In genomic region chr6:12243169-12243568, GRCh38 we compare ENCODE assay signal across 34 cellular contexts. TPM values are rescaled to one million over a fixed set of nuclear protein-coding genes. Genes with fewer than 3 reads are reported as not detected.
A peak's percentile ranks its signal among the peaks of the same experiment; 100 is the strongest.
DNase-seq lines count a peak whose midpoint lies in the region; ATAC-seq and TF ChIP-seq lines count a peak whose summit lies in the region.
"Had no signal": no experiment of that assay in that cellular context is flagged by ENCODE, and none has a peak within 500 bp of the region (broad histone marks: within the 10 kb centered on the region; RNA-seq: fewer than 3 reads in every experiment).

No MANE protein-coding gene starts in this region.

- WGBS in right cardiac atrium: 87% methylated on average over 2 of the region's 2 CpGs

- no peaks in the 10 kb centered on the region for H3K9me3 ChIP-seq in HEK293 (ENCODE audit: control insufficient read depth, insufficient read depth, low read depth, low read length)
- no peaks in the 10 kb centered on the region for H3K9me3 ChIP-seq in right cardiac atrium (ENCODE audit: control insufficient read depth, low read length)
- H3K9me3 ChIP-seq: A549, BE2C, BLaER1, Caco-2 had no signal

- peaks cover 12% of the 10 kb centered on the region; the same call in 1 of the 2 replicates for H3K4me1 ChIP-seq in HEK293 (ENCODE audit: control insufficient read depth, insufficient read depth, low read length)
- H3K4me1 ChIP-seq in right cardiac atrium (ENCODE audit: control insufficient read depth, insufficient read depth, low read length): peaks cover 4% of the 10 kb centered on the region
- H3K4me1 ChIP-seq: BE2C, BLaER1 had no signal

- peaks cover 11% of the 10 kb centered on the region for H3K4me1 Mint-ChIP-seq in activated CD4-positive, alpha-beta T cell treated with anti-CD3 and anti-CD28 coated beads, Interleukin-2, amount 10 ng/mL, durations not matched to agents 24 days and 14 days
- peaks cover 18% of the 10 kb centered on the region for H3K4me1 Mint-ChIP-seq in activated T-helper 1 cell treated with anti-CD3 and anti-CD28 coated beads, Interleukin-12 subunit alpha, Interleukin-12 subunit beta, Interleukin-2, Interleukin-4 antibody, amounts not matched to agents 30 ng/mL and 10 ng/mL and 1 ng/mL, durations not matched to agents 14 hours and 24 hours and 36 hours (ENCODE audit: low read depth)
- H3K4me1 Mint-ChIP-seq: B cell; CD4-positive, alpha-beta memory T cell; CD4-positive, CD25-positive, alpha-beta regulatory T cell; CD8-positive, alpha-beta memory T cell had no signal

- CTCF ChIA-PET in HEK293 (lab: Yijun Ruan, JAX): interaction anchor here (1.0 to 2.1 kb wide), 2 partner anchors 12 to 47 kb away, joined by 7 read pairs; partner anchors contain the start of gene EDN1

- ATAC-seq in right cardiac atrium: no peak
- ATAC-seq: A549; CD8-positive, alpha-beta T cell had no signal

- no peak overlapping the region for H3K27ac Mint-ChIP-seq in activated CD4-positive, alpha-beta T cell treated with anti-CD3 and anti-CD28 coated beads, Interleukin-2, amount 10 ng/mL, durations not matched to agents 24 days and 14 days
- no peak overlapping the region for H3K27ac Mint-ChIP-seq in activated T-helper 1 cell treated with anti-CD3 and anti-CD28 coated beads, Interleukin-12 subunit alpha, Interleukin-12 subunit beta, Interleukin-2, Interleukin-4 antibody, amounts not matched to agents 30 ng/mL and 10 ng/mL and 1 ng/mL, durations not matched to agents 14 hours and 24 hours and 36 hours
- H3K27ac Mint-ChIP-seq: B cell; CD4-positive, alpha-beta memory T cell; CD4-positive, alpha-beta T cell; CD4-positive, CD25-positive, alpha-beta regulatory T cell; CD8-positive, alpha-beta memory T cell; CD8-positive, alpha-beta T cell had no signal

- H3K27me3 ChIP-seq in right cardiac atrium (ENCODE audit: control insufficient read depth, insufficient read depth): no peaks in the 10 kb centered on the region
- H3K27me3 ChIP-seq: BE2C; BLaER1; BLaER1 treated with 17β-estradiol and CSF1 and Interleukin-3, amounts not matched to agents 10 nM and 100 nM had no signal

- H3K4me3 ChIP-seq in HEK293 (ENCODE audit: low read depth, low read length) (no peak overlapping the region), right cardiac atrium (ENCODE audit: low read length) (no peak overlapping the region)
- H3K4me3 ChIP-seq: A549; BLaER1; BLaER1 treated with 17β-estradiol and CSF1 and Interleukin-3, amounts not matched to agents 10 nM and 100 nM had no signal

- no peaks in the 10 kb centered on the region for H3K36me3 Mint-ChIP-seq in activated CD4-positive, alpha-beta T cell treated with anti-CD3 and anti-CD28 coated beads, Interleukin-2, amount 10 ng/mL, durations not matched to agents 24 days and 14 days (ENCODE audit: low read depth)
- no peaks in the 10 kb centered on the region for H3K36me3 Mint-ChIP-seq in activated T-helper 1 cell treated with anti-CD3 and anti-CD28 coated beads, Interleukin-12 subunit alpha, Interleukin-12 subunit beta, Interleukin-2, Interleukin-4 antibody, amounts not matched to agents 30 ng/mL and 10 ng/mL and 1 ng/mL, durations not matched to agents 14 hours and 24 hours and 36 hours (ENCODE audit: low read depth)
- H3K36me3 Mint-ChIP-seq: CD14-positive monocyte; CD4-positive, alpha-beta memory T cell; CD4-positive, CD25-positive, alpha-beta regulatory T cell; CD8-positive, alpha-beta memory T cell; CD8-positive, alpha-beta T cell had no signal

- H3K27ac ChIP-seq in HEK293 (ENCODE audit: extremely low read depth, low read depth, low read length) (no peak overlapping the region), epithelial cell of prostate (peak overlapping the region; percentile 81), right cardiac atrium (ENCODE audit: low read length) (no peak overlapping the region)
- H3K27ac ChIP-seq: 22Rv1; A549; BLaER1; BLaER1 treated with 17β-estradiol and CSF1 and Interleukin-3, amounts not matched to agents 10 nM and 100 nM; C4-2B had no signal

- H3K4me3 Mint-ChIP-seq in activated CD4-positive, alpha-beta T cell treated with anti-CD3 and anti-CD28 coated beads, Interleukin-2, amount 10 ng/mL, durations not matched to agents 24 days and 14 days: no peak overlapping the region
- no peak overlapping the region for H3K4me3 Mint-ChIP-seq in activated T-helper 1 cell treated with anti-CD3 and anti-CD28 coated beads, Interleukin-12 subunit alpha, Interleukin-12 subunit beta, Interleukin-2, Interleukin-4 antibody, amounts not matched to agents 30 ng/mL and 10 ng/mL and 1 ng/mL, durations not matched to agents 14 hours and 24 hours and 36 hours
- H3K4me3 Mint-ChIP-seq: B cell; CD14-positive monocyte; CD4-positive, alpha-beta memory T cell; CD4-positive, alpha-beta T cell; CD4-positive, CD25-positive, alpha-beta regulatory T cell; CD8-positive, alpha-beta memory T cell; CD8-positive, alpha-beta T cell had no signal

- no peaks in the 10 kb centered on the region for H3K36me3 ChIP-seq in HEK293 (ENCODE audit: control insufficient read depth in 2 of 2, insufficient read depth in 1 of 2, low read length in 2 of 2)
- H3K36me3 ChIP-seq: BE2C; BLaER1; BLaER1 treated with 17β-estradiol and CSF1 and Interleukin-3, amounts not matched to agents 10 nM and 100 nM had no signal

- POLR2A ChIA-PET in HEK293 (lab: Yijun Ruan, JAX): no interaction called here

- TF ChIP-seq CTCF in HEK293 (tag by site-specific recombination; IDR thresholded peaks at IDR 0.05): no peak

- H3K9me3 Mint-ChIP-seq in activated CD4-positive, alpha-beta T cell treated with anti-CD3 and anti-CD28 coated beads, Interleukin-2, amount 10 ng/mL, durations not matched to agents 24 days and 14 days: peaks cover 3% of the 10 kb centered on the region
- H3K9me3 Mint-ChIP-seq in activated T-helper 1 cell treated with anti-CD3 and anti-CD28 coated beads, Interleukin-12 subunit alpha, Interleukin-12 subunit beta, Interleukin-2, Interleukin-4 antibody, amounts not matched to agents 30 ng/mL and 10 ng/mL and 1 ng/mL, durations not matched to agents 14 hours and 24 hours and 36 hours: peaks cover 4% of the 10 kb centered on the region
- H3K9me3 Mint-ChIP-seq: CD4-positive, alpha-beta memory T cell; CD4-positive, alpha-beta T cell; CD4-positive, CD25-positive, alpha-beta regulatory T cell; CD8-positive, alpha-beta memory T cell; CD8-positive, alpha-beta T cell had no signal

- intact Hi-C loops in activated CD4-positive, alpha-beta T cell treated with anti-CD3 and anti-CD28 coated beads, Interleukin-2, amount 10 ng/mL, durations not matched to agents 24 days and 14 days (cut with micrococcal nuclease): loop anchor here (5.0 kb wide), 1 partner anchor 44 kb away; no protein-coding TSS in a partner anchor
- intact Hi-C loops in activated T-helper 1 cell treated with anti-CD3 and anti-CD28 coated beads, Interleukin-12 subunit alpha, Interleukin-12 subunit beta, Interleukin-2, Interleukin-4 antibody, amounts not matched to agents 30 ng/mL and 10 ng/mL and 1 ng/mL, durations not matched to agents 14 hours and 24 hours and 36 hours (cut with micrococcal nuclease): no loop called here
- intact Hi-C loops in right cardiac atrium (cut with DNase I): no loop called here

- peaks cover 4% of the 10 kb centered on the region for H3K27me3 Mint-ChIP-seq in activated CD4-positive, alpha-beta T cell treated with anti-CD3 and anti-CD28 coated beads, Interleukin-2, amount 10 ng/mL, durations not matched to agents 24 days and 14 days
- peaks cover 6% of the 10 kb centered on the region for H3K27me3 Mint-ChIP-seq in activated T-helper 1 cell treated with anti-CD3 and anti-CD28 coated beads, Interleukin-12 subunit alpha, Interleukin-12 subunit beta, Interleukin-2, Interleukin-4 antibody, amounts not matched to agents 30 ng/mL and 10 ng/mL and 1 ng/mL, durations not matched to agents 14 hours and 24 hours and 36 hours (ENCODE audit: insufficient read depth)

- DNase-seq in activated CD4-positive, alpha-beta T cell treated with anti-CD3 and anti-CD28 coated beads, Interleukin-2, amount 10 ng/mL, durations not matched to agents 24 days and 14 days: peak; percentile 24
- DNase-seq in activated CD4-positive, alpha-beta T cell treated with anti-CD3 and anti-CD28 coated beads, Interleukin-2, amount 50 U/mL, for 4 hours: no peak
- no peak for DNase-seq in epithelial cell of prostate (ENCODE audit: low read depth, low spot score)
- DNase-seq in activated T-helper 1 cell treated with anti-CD3 and anti-CD28 coated beads, Interleukin-12 subunit alpha, Interleukin-12 subunit beta, Interleukin-2, Interleukin-4 antibody, amounts not matched to agents 30 ng/mL and 10 ng/mL and 1 ng/mL, durations not matched to agents 14 hours and 24 hours and 36 hours (ENCODE audit: low spot score): no peak
- DNase-seq in right cardiac atrium: no peak
- DNase-seq: 8988T; ACHN; AML-193; BE2C; C1 segment of cervical spinal cord; Caco-2; Calu3; CD4-positive, alpha-beta memory T cell; CD4-positive, alpha-beta T cell; CD4-positive, CD25-positive, alpha-beta regulatory T cell; CD8-positive, alpha-beta memory T cell; CD8-positive, alpha-beta T cell; COR-L47; DMS 273 treated with DMSO at 0.1 percent for 48 hours; DMS153; DMS53; DMS79; DMS79 treated with DMSO at 0.1 percent for 48 hours; DND-41; EL had no signal

TF ChIP-seq in HEK293, 187 proteins besides CTCF, POLR2A, EP300 and RAD21:
- TF ChIP-seq ZNF132 (tag by site-specific recombination; IDR thresholded peaks at IDR 0.05; ENCODE audit: borderline replicate concordance): no peak
- peak; percentile 61 for TF ChIP-seq ZFHX2 (tag by site-specific recombination; conservative IDR thresholded peaks at IDR 0.05)
- no peak for TF ChIP-seq ZNF768 (tag by site-specific recombination; IDR thresholded peaks at IDR 0.05)
- TF ChIP-seq EGR2 (tag by site-specific recombination; IDR thresholded peaks at IDR 0.05; ENCODE audit: low read depth): peak; percentile 91

RNA-seq across cellular contexts. Expression of gene EDN1, which starts 47.0 kb away (rescaled TPM):
- 0.26 TPM in 1 of 2 replicates, not detected in the other for total RNA-seq in activated CD4-positive, alpha-beta T cell treated with anti-CD3 and anti-CD28 coated beads, Interleukin-2, amount 10 ng/mL, durations not matched to agents 24 days and 14 days
- total RNA-seq in activated T-helper 1 cell treated with anti-CD3 and anti-CD28 coated beads, Interleukin-12 subunit alpha, Interleukin-12 subunit beta, Interleukin-2, Interleukin-4 antibody, amounts not matched to agents 30 ng/mL and 10 ng/mL and 1 ng/mL, durations not matched to agents 14 hours and 24 hours and 36 hours: 0.12 and 0.36 TPM in 2 replicates
- 1 to 10 TPM; 1.3 to 5.8 (median 2.0) TPM for total RNA-seq in right cardiac atrium
- polyA plus RNA-seq in right cardiac atrium: 4.2 TPM
- total RNA-seq: A673 had no signal
- polyA plus RNA-seq: CD4-positive, alpha-beta memory T cell; CD4-positive, CD25-positive, alpha-beta regulatory T cell; CD8-positive, alpha-beta memory T cell had no signal
